19 cellular contexts compared by ENCODE assay signal in the genomic region with DNA sequence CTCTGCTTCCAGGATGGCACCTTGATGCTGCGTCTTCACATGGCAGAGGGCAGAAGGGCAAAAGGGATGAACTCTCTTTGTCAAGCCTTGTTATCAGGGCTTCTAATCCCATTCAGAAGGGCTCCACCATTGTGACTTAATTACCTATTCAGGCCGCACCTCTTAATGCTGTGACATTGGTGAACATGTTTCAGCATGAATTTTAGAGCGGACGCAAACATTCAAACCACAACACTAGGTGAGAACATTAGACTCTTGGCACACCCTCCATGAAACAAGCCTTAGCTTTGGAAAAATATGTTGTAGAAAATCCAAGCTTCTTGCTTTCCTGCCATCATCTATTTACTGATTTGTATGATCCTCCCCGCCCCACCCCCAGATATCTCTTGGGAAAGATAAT. TPM values are rescaled to one million over a fixed set of nuclear protein-coding genes. Genes with fewer than 3 reads are reported as not detected.
"Had no signal": no experiment of that assay in that cellular context is flagged by ENCODE, and none has a peak within 500 bp of the region (broad histone marks: within the 10 kb centered on the region; RNA-seq: fewer than 3 reads in every experiment).

No MANE protein-coding gene starts in this region.

- H3K9me3 ChIP-seq: colonic mucosa, esophagus squamous epithelium, left lung, mucosa of descending colon, pancreas had no signal

- H3K4me1 Mint-ChIP-seq: naive thymus-derived CD4-positive, alpha-beta T cell had no signal

- H3K4me1 ChIP-seq: colonic mucosa, left lung, pancreas had no signal

- H3K27me3 ChIP-seq: colonic mucosa, esophagus squamous epithelium, left lung, pancreas had no signal

- H3K4me3 Mint-ChIP-seq: activated CD8-positive, alpha-beta T cell treated with anti-CD3 and anti-CD28 coated beads, Interleukin-2, amount 10 ng/mL, durations not matched to agents 7 days and 5 days; naive thymus-derived CD4-positive, alpha-beta T cell; WTC11 had no signal

- H3K27ac Mint-ChIP-seq: activated CD8-positive, alpha-beta T cell treated with anti-CD3 and anti-CD28 coated beads, Interleukin-2, amount 10 ng/mL, durations not matched to agents 7 days and 5 days; activated naive CD4-positive, alpha-beta T cell treated with anti-CD3 and anti-CD28 coated beads, Interleukin-2, amount 50 U/mL, for 72 hours; naive thymus-derived CD4-positive, alpha-beta T cell; WTC11 had no signal

- H3K36me3 ChIP-seq: colonic mucosa, esophagus squamous epithelium, left lung, pancreas had no signal

- H3K4me3 ChIP-seq: colonic mucosa, esophagus squamous epithelium, left lung, mucosa of descending colon, pancreas had no signal

- H3K36me3 Mint-ChIP-seq: activated naive CD4-positive, alpha-beta T cell treated with anti-CD3 and anti-CD28 coated beads, Interleukin-2, amount 50 U/mL, for 72 hours; naive thymus-derived CD4-positive, alpha-beta T cell; WTC11 had no signal

- ATAC-seq: activated CD8-positive, alpha-beta T cell treated with anti-CD3 and anti-CD28 coated beads, Interleukin-2, amount 10 ng/mL, durations not matched to agents 7 days and 5 days; activated naive CD4-positive, alpha-beta T cell treated with anti-CD3 and anti-CD28 coated beads, Interleukin-2, amount 50 U/mL, for 72 hours; left lung; mucosa of descending colon; naive thymus-derived CD4-positive, alpha-beta T cell; pancreas; WTC11 had no signal

- H3K27ac ChIP-seq: colonic mucosa, esophagus squamous epithelium, left lung, pancreas had no signal

- DNase-seq: activated CD4-positive, alpha-beta T cell treated with anti-CD3 and anti-CD28 coated beads for 4 hours; activated CD8-positive, alpha-beta memory T cell treated with anti-CD3 and anti-CD28 coated beads, Interleukin-2, amount 50 U/mL, for 4 hours; activated CD8-positive, alpha-beta T cell treated with anti-CD3 and anti-CD28 coated beads, Interleukin-2, amount 10 ng/mL, durations not matched to agents 7 days and 5 days; activated gamma-delta T cell; activated T-cell treated with anti-CD3 and anti-CD28 coated beads, Interleukin-2, amount 50 U/mL, for 48 hours; caudate nucleus; colonic mucosa; esophagus squamous epithelium; hippocampal formation; kidney; left lung; mucosa of descending colon; naive thymus-derived CD4-positive, alpha-beta T cell; pancreas; stimulated activated CD4-positive, alpha-beta T cell treated with anti-CD3 and anti-CD28 coated beads, Interleukin-2, amount 100 ng/mL, for 24 hours had no signal

- H3K9me3 Mint-ChIP-seq: activated naive CD4-positive, alpha-beta T cell treated with anti-CD3 and anti-CD28 coated beads, Interleukin-2, amount 50 U/mL, for 72 hours; naive thymus-derived CD4-positive, alpha-beta T cell; WTC11 had no signal

RNA-seq across cellular contexts. Expression of a gene that starts 17.9 kb away (rescaled TPM):
- total RNA-seq: activated CD8-positive, alpha-beta T cell treated with anti-CD3 and anti-CD28 coated beads, Interleukin-2, amount 10 ng/mL, durations not matched to agents 7 days and 5 days; activated naive CD4-positive, alpha-beta T cell treated with anti-CD3 and anti-CD28 coated beads, Interleukin-2, amount 50 U/mL, for 72 hours; colonic mucosa; fibroblast of villous mesenchyme; mucosa of descending colon; naive thymus-derived CD4-positive, alpha-beta T cell had no signal
- polyA plus RNA-seq: naive thymus-derived CD4-positive, alpha-beta T cell; pancreas; urinary bladder had no signal
